In the genomic region with DNA sequence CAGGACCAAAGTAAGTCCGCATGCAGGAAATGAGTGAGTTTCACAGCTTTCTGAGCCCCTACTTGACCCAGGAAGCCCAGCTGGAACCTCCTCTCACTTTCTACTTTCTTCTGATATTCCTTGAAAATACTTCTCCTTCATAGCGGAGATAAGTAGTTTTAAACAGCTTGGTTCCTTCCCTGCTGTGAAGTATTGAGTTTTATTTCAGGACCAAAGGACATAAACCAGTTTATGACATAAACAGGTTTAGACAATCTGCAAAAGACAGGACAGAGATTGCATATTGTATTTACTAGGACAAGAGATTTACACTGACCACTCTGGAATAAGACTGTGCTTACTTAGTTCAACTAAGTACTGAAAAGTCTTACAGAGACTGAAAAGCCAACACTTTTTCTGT, we compare ENCODE assay signal across 29 cellular contexts. TPM values are rescaled to one million over a fixed set of nuclear protein-coding genes. Genes with fewer than 3 reads are reported as not detected.
A peak's percentile ranks its signal among the peaks of the same experiment; 100 is the strongest.
DNase-seq lines count a peak whose midpoint lies in the region; ATAC-seq, FAIRE-seq and TF ChIP-seq lines count a peak whose summit lies in the region.
"Had no signal": no experiment of that assay in that cellular context is flagged by ENCODE, and none has a peak within 500 bp of the region (broad histone marks: within the 10 kb centered on the region; RNA-seq: fewer than 3 reads in every experiment).

No MANE protein-coding gene starts in this region.

- no peak for TF ChIP-seq POLR2A in lower leg skin (IDR thresholded peaks at IDR 0.05)

- H3K27ac ChIP-seq in GM23338 (ENCODE audit: low read depth): no peak overlapping the region
- H3K27ac ChIP-seq in astrocyte (ENCODE audit: low read depth, low read length): no peak overlapping the region
- H3K27ac ChIP-seq in trophoblast cell (ENCODE audit: low read depth, low read length): peak overlapping the region; percentile 10
- H3K27ac ChIP-seq: left lung, neutrophil, PC-9, psoas muscle had no signal

- H3K9me3 ChIP-seq in astrocyte (ENCODE audit: insufficient read depth, low read depth, low read length): no peaks in the 10 kb centered on the region
- no peaks in the 10 kb centered on the region for H3K9me3 ChIP-seq in trophoblast cell (ENCODE audit: insufficient read depth, low read depth, low read length)
- H3K9me3 ChIP-seq: left lung, neutrophil, psoas muscle, sigmoid colon, transverse colon had no signal

- H2BK5ac ChIP-seq in trophoblast cell (ENCODE audit: low read depth, low read length, poor library complexity): no peak overlapping the region

- no peak overlapping the region for H4K91ac ChIP-seq in trophoblast cell (ENCODE audit: low read depth, low read length)

- H3K18ac ChIP-seq in trophoblast cell (ENCODE audit: low read length): no peak overlapping the region

- H3K4me2 ChIP-seq in GM23338 (no peak overlapping the region), astrocyte (ENCODE audit: low read length) (no peak overlapping the region), trophoblast cell (ENCODE audit: low read length) (no peak overlapping the region)
- H3K4me2 ChIP-seq: PC-9 had no signal

- no peak overlapping the region for H3K4me3 Mint-ChIP-seq in GM23338
- no peak overlapping the region for H3K4me3 Mint-ChIP-seq in astrocyte (ENCODE audit: unreplicated experiment)
- no peak overlapping the region for H3K4me3 Mint-ChIP-seq in immature natural killer cell
- H3K4me3 Mint-ChIP-seq: activated CD4-positive, alpha-beta memory T cell treated with anti-CD3 and anti-CD28 coated beads for 36 hours; activated naive CD8-positive, alpha-beta T cell treated with anti-CD3 and anti-CD28 coated beads, Interleukin-2, amount 50 U/mL, for 24 hours; activated T-cell treated with anti-CD3 and anti-CD28 coated beads, Interleukin-2, amount 50 U/mL, for 72 hours had no signal

- H3K23ac ChIP-seq in trophoblast cell (ENCODE audit: low read length): no peak overlapping the region

- H3K14ac ChIP-seq in trophoblast cell (ENCODE audit: low read length): no peak overlapping the region

- H4K20me1 ChIP-seq in GM23338 (replicated peaks; ENCODE audit: insufficient read depth): no peaks in the 10 kb centered on the region
- H4K20me1 ChIP-seq in astrocyte (ENCODE audit: insufficient read depth, low read length): no peaks in the 10 kb centered on the region

- DNase-seq in GM23338 (ENCODE audit: low spot score): no peak
- no peak for DNase-seq in astrocyte (ENCODE audit: low read depth)
- peak; percentile 6 for DNase-seq in glomerular visceral epithelial cell (ENCODE audit: extremely low spot score)
- DNase-seq in trophoblast cell: no peak
- no peak for DNase-seq in immature natural killer cell
- no peak for DNase-seq in lower leg skin (ENCODE audit: low spot score in 2 of 2)
- DNase-seq: activated CD4-positive, alpha-beta memory T cell treated with anti-CD3 and anti-CD28 coated beads for 36 hours; activated CD4-positive, alpha-beta T cell treated with anti-CD3 and anti-CD28 coated beads for 1 hour; activated naive CD8-positive, alpha-beta T cell treated with anti-CD3 and anti-CD28 coated beads, Interleukin-2, amount 50 U/mL, for 24 hours; activated T-cell treated with anti-CD3 and anti-CD28 coated beads, Interleukin-2, amount 50 U/mL, for 72 hours; DMS153; H7; left lung; NCI-H2107; PC-9; psoas muscle; sigmoid colon; stimulated activated CD4-positive, alpha-beta T cell treated with anti-CD3 and anti-CD28 coated beads, Interleukin-4, amount 100 ng/mL, for 24 hours; T-helper 2 cell; transverse colon had no signal

- no CpG with 5 or more reads among the region's 2 CpGs for WGBS in trophoblast cell (ENCODE audit: extremely low coverage, insufficient coverage, insufficient read length)
- 68 to 80% methylated on average over 2 of the region's 2 CpGs for WGBS in lower leg skin, 2 donors

- no peak overlapping the region for H2AK5ac ChIP-seq in trophoblast cell (ENCODE audit: low read length)

- no peaks in the 10 kb centered on the region for H3K36me3 ChIP-seq in GM23338 (ENCODE audit: insufficient read depth)
- H3K36me3 ChIP-seq in astrocyte (ENCODE audit: insufficient read depth, low read length): no peaks in the 10 kb centered on the region
- H3K36me3 ChIP-seq in trophoblast cell (ENCODE audit: control insufficient read depth in 1 of 2, insufficient read depth in 2 of 2, low read length in 2 of 2): no peaks in the 10 kb centered on the region
- H3K36me3 ChIP-seq: neutrophil, transverse colon had no signal

- no peaks in the 10 kb centered on the region for H3K79me1 ChIP-seq in trophoblast cell (ENCODE audit: low read length)

- intact Hi-C loops in lower leg skin (cut with DNase I; ENCODE audit: low total_unique reads): no loop called here

- TF ChIP-seq CTCF in GM23338 (conservative IDR thresholded peaks at IDR 0.05; ENCODE audit: low read depth in 2 of 2): no peak
- TF ChIP-seq CTCF in astrocyte (IDR thresholded peaks at IDR 0.05; ENCODE audit: insufficient read depth, low read depth, low read length): no peak
- no peak for TF ChIP-seq CTCF in lower leg skin (IDR thresholded peaks at IDR 0.05)

- H3K27ac Mint-ChIP-seq in GM23338 (peak overlapping the region; percentile 65; the same call in 1 of the 2 replicates), astrocyte (ENCODE audit: unreplicated experiment) (peak overlapping the region; percentile 77), immature natural killer cell (no peak overlapping the region)
- H3K27ac Mint-ChIP-seq: activated CD4-positive, alpha-beta memory T cell treated with anti-CD3 and anti-CD28 coated beads for 36 hours; activated naive CD8-positive, alpha-beta T cell treated with anti-CD3 and anti-CD28 coated beads, Interleukin-2, amount 50 U/mL, for 24 hours; activated T-cell treated with anti-CD3 and anti-CD28 coated beads, Interleukin-2, amount 50 U/mL, for 72 hours had no signal

- H3K36me3 Mint-ChIP-seq in GM23338 (ENCODE audit: low read depth) (no peaks in the 10 kb centered on the region), astrocyte (ENCODE audit: low read depth, unreplicated experiment) (no peaks in the 10 kb centered on the region), immature natural killer cell (peaks cover 0 to 4% (median 0%) of the 10 kb centered on the region in 3 donors)

- no peaks in the 10 kb centered on the region for H3K27me3 ChIP-seq in GM23338 (ENCODE audit: insufficient read depth)
- H3K27me3 ChIP-seq in astrocyte (ENCODE audit: insufficient read depth, low read length): no peaks in the 10 kb centered on the region
- H3K27me3 ChIP-seq in trophoblast cell (ENCODE audit: insufficient read depth, low read length): no peaks in the 10 kb centered on the region
- H3K27me3 ChIP-seq: neutrophil, sigmoid colon, transverse colon had no signal

- H4K8ac ChIP-seq in trophoblast cell (ENCODE audit: low read depth, low read length): no peak overlapping the region

- H4K12ac ChIP-seq in trophoblast cell (ENCODE audit: low read depth, low read length): no peak overlapping the region

- H3K79me2 ChIP-seq in GM23338 (replicated peaks; ENCODE audit: insufficient read depth) (no peaks in the 10 kb centered on the region), astrocyte (ENCODE audit: insufficient read depth, low read length) (no peaks in the 10 kb centered on the region), trophoblast cell (ENCODE audit: control insufficient read depth, insufficient read depth, low read length, poor library complexity) (no peaks in the 10 kb centered on the region)

- no peak overlapping the region for H2AFZ ChIP-seq in GM23338
- H2AFZ ChIP-seq in astrocyte (ENCODE audit: low read depth, low read length): no peak overlapping the region
- H2AFZ ChIP-seq in trophoblast cell (ENCODE audit: insufficient read depth, low read length, poor library complexity): no peak overlapping the region
- H2AFZ ChIP-seq: PC-9 had no signal

- H3F3A ChIP-seq in GM23338 (replicated peaks; ENCODE audit: low read depth): no peaks in the 10 kb centered on the region

- H3K4me1 Mint-ChIP-seq in GM23338 (peaks cover 7% of the 10 kb centered on the region; the same call in 2 of the 3 replicates), astrocyte (ENCODE audit: low read depth, unreplicated experiment) (peaks cover 8% of the 10 kb centered on the region), immature natural killer cell (no peaks in the 10 kb centered on the region)
- H3K4me1 Mint-ChIP-seq: activated naive CD8-positive, alpha-beta T cell treated with anti-CD3 and anti-CD28 coated beads, Interleukin-2, amount 50 U/mL, for 24 hours had no signal

- ATAC-seq in GM23338 (no peak), GM21786 (IDR thresholded peaks at IDR 0.05; ENCODE audit: unreplicated experiment) (no peak), HG02970 (IDR thresholded peaks at IDR 0.05; ENCODE audit: low FRiP score, unreplicated experiment) (no peak)
- ATAC-seq: activated naive CD8-positive, alpha-beta T cell treated with anti-CD3 and anti-CD28 coated beads, Interleukin-2, amount 50 U/mL, for 24 hours; activated T-cell treated with anti-CD3 and anti-CD28 coated beads, Interleukin-2, amount 50 U/mL, for 72 hours; left lung; psoas muscle had no signal

- H2BK120ac ChIP-seq in trophoblast cell (ENCODE audit: insufficient read depth, low read length, poor library complexity): no peak overlapping the region

- FAIRE-seq in astrocyte (lab: Jason Lieb, UNC): no peak
- FAIRE-seq: G401.6 had no signal

- H2BK12ac ChIP-seq in trophoblast cell (ENCODE audit: low read length): no peak overlapping the region

- H3K4ac ChIP-seq in trophoblast cell (ENCODE audit: low read depth, low read length): no peak overlapping the region

- no peaks in the 10 kb centered on the region for H3K4me1 ChIP-seq in GM23338 (ENCODE audit: insufficient read depth)
- H3K4me1 ChIP-seq in astrocyte (ENCODE audit: insufficient read depth, low read length): no peaks in the 10 kb centered on the region
- peaks cover 0 to 2% of the 10 kb centered on the region in 2 experiments for H3K4me1 ChIP-seq in trophoblast cell (ENCODE audit: control insufficient read depth in 1 of 2, insufficient read depth in 2 of 2, low read length in 2 of 2)
- H3K4me1 ChIP-seq: left lung, psoas muscle, sigmoid colon, transverse colon had no signal

- H3K27me3 Mint-ChIP-seq in GM23338 (ENCODE audit: insufficient read depth, low read depth, poor library complexity): no peaks in the 10 kb centered on the region
- H3K27me3 Mint-ChIP-seq in astrocyte (ENCODE audit: low read depth, unreplicated experiment): no peaks in the 10 kb centered on the region
- peaks cover 0 to 2% (median 0%) of the 10 kb centered on the region in 3 donors for H3K27me3 Mint-ChIP-seq in immature natural killer cell (ENCODE audit: low read depth in 3 of 3)
- H3K27me3 Mint-ChIP-seq: activated CD4-positive, alpha-beta memory T cell treated with anti-CD3 and anti-CD28 coated beads for 36 hours; activated naive CD8-positive, alpha-beta T cell treated with anti-CD3 and anti-CD28 coated beads, Interleukin-2, amount 50 U/mL, for 24 hours had no signal

- no peaks in the 10 kb centered on the region for H3K9me2 ChIP-seq in GM23338 (ENCODE audit: insufficient read depth)

- no peak overlapping the region for H3K9ac ChIP-seq in astrocyte (ENCODE audit: low read length)
- H3K9ac ChIP-seq in trophoblast cell (ENCODE audit: low read length): no peak overlapping the region

- H3K9me3 Mint-ChIP-seq in GM23338: no peaks in the 10 kb centered on the region
- no peaks in the 10 kb centered on the region for H3K9me3 Mint-ChIP-seq in astrocyte (ENCODE audit: unreplicated experiment)
- H3K9me3 Mint-ChIP-seq in immature natural killer cell: no peaks in the 10 kb centered on the region
- H3K9me3 Mint-ChIP-seq: activated CD4-positive, alpha-beta memory T cell treated with anti-CD3 and anti-CD28 coated beads for 36 hours; activated naive CD8-positive, alpha-beta T cell treated with anti-CD3 and anti-CD28 coated beads, Interleukin-2, amount 50 U/mL, for 24 hours; activated T-cell treated with anti-CD3 and anti-CD28 coated beads, Interleukin-2, amount 50 U/mL, for 72 hours had no signal

- H3K4me3 ChIP-seq in GM23338 (no peak overlapping the region), astrocyte (ENCODE audit: insufficient read depth, low read depth, low read length) (no peak overlapping the region), trophoblast cell (ENCODE audit: low read depth, low read length) (no peak overlapping the region), lower leg skin (ENCODE audit: low read depth, poor library complexity, severe bottlenecking) (no peak overlapping the region)
- H3K4me3 ChIP-seq: left lung, PC-9, psoas muscle, sigmoid colon, transverse colon had no signal

RNA-seq across cellular contexts. Expression of a gene that starts 54.8 kb away (rescaled TPM):
- not detected in 2 replicates for total RNA-seq in GM23338 (2014; rRNA removed; shearing (Covaris generic))
- polyA plus RNA-seq in GM23338 (2016; fragmentation: Nextera tagmentation; extraction: Ambion mirVana) (not detected in 2 replicates), immature natural killer cell (not detected)
- total RNA-seq in astrocyte (not detected in 2 replicates), lower leg skin (not detected)
- polyA plus RNA-seq in trophoblast cell (2013): 0.11 TPM in 1 of 2 replicates, not detected in the other
- total RNA-seq: activated CD4-positive, alpha-beta memory T cell treated with anti-CD3 and anti-CD28 coated beads for 36 hours; activated T-cell treated with anti-CD3 and anti-CD28 coated beads, Interleukin-2, amount 50 U/mL, for 72 hours; cerebellum; fibroblast of lung; H7; left lung; mesenteric fat pad; PC-9; psoas muscle; sigmoid colon; transverse colon had no signal
- polyA plus RNA-seq: AG04450, BJ, fibroblast of lung, psoas muscle, sigmoid colon had no signal

Comparison
In these comparisons a context has a peak if more than half of its experiments do, and no peak if none do; other contexts are left out.
1. H3K27ac Mint-ChIP-seq: peak in GM23338 (single experiment) and astrocyte (single experiment); none in immature natural killer cell (0 of 6).